23 cellular contexts compared by ENCODE assay signal in genomic region chr17:78427140-78427539, GRCh38.
"Had no signal": no experiment of that assay in that cellular context is flagged by ENCODE, and none has a peak within 500 bp of the region (broad histone marks: within the 10 kb centered on the region; RNA-seq: fewer than 3 reads in every experiment).

No MANE protein-coding gene starts in this region.

- H3K4me3 Mint-ChIP-seq: activated CD8-positive, alpha-beta T cell treated with anti-CD3 and anti-CD28 coated beads, Interleukin-2, amount 10 ng/mL, durations not matched to agents 7 days and 5 days; activated naive CD8-positive, alpha-beta T cell; IgD-negative memory B cell had no signal

- H3K4me3 ChIP-seq: cardiac muscle cell, SJCRH30 had no signal

- H3K9ac ChIP-seq: KMS-11, SK-N-SH had no signal

- H3K4me1 ChIP-seq: SJCRH30 had no signal

- H3K9me3 ChIP-seq: SJCRH30, SK-N-SH had no signal

- H3K9me3 Mint-ChIP-seq: IgD-negative memory B cell had no signal

- H3K27ac ChIP-seq: brain microvascular endothelial cell, cardiac muscle cell, KMS-11, SJCRH30 had no signal

- H3K27ac Mint-ChIP-seq: activated CD8-positive, alpha-beta T cell treated with anti-CD3 and anti-CD28 coated beads, Interleukin-2, amount 10 ng/mL, durations not matched to agents 7 days and 5 days; activated naive CD8-positive, alpha-beta T cell; IgD-negative memory B cell had no signal

- H3K27me3 Mint-ChIP-seq: activated naive CD8-positive, alpha-beta T cell; IgD-negative memory B cell had no signal

- ATAC-seq: activated CD8-positive, alpha-beta T cell treated with anti-CD3 and anti-CD28 coated beads, Interleukin-2, amount 10 ng/mL, durations not matched to agents 7 days and 5 days; Panc1; Right ventricle myocardium inferior had no signal

- DNase-seq: activated CD4-positive, alpha-beta T cell treated with anti-CD3 and anti-CD28 coated beads for 48 hours; activated CD4-positive, alpha-beta T cell treated with anti-CD3 and anti-CD28 coated beads, Interleukin-2, amount 50 U/mL, for 4 hours; activated CD4-positive, CD25-positive, alpha-beta regulatory T cell treated with anti-CD3 and anti-CD28 coated beads, Interleukin-2, amount 50 U/mL, for 72 hours; activated CD8-positive, alpha-beta T cell treated with anti-CD3 and anti-CD28 coated beads, Interleukin-2, amount 10 ng/mL, durations not matched to agents 7 days and 5 days; brain microvascular endothelial cell; NCI-H1092; NCI-H1417 treated with DMSO at 0.1 percent for 48 hours; NCI-H1694 treated with DMSO at 0.1 percent for 48 hours; NCI-H2029 treated with DMSO at 0.1 percent for 48 hours; NCI-H345; NCI-H510A; NCI-H526 treated with DMSO at 0.1 percent for 48 hours; NCI-H82; OCI-M1; RPMI8226; SJCRH30; SK-N-SH had no signal

- H3K36me3 Mint-ChIP-seq: activated naive CD8-positive, alpha-beta T cell had no signal
